Comparison of ENCODE assay signal across 19 cellular contexts in genomic region chr1:48019714-48020315, GRCh38. TPM values are rescaled to one million over a fixed set of nuclear protein-coding genes. Genes with fewer than 3 reads are reported as not detected.
DNase-seq lines count a peak whose midpoint lies in the region; ATAC-seq and TF ChIP-seq lines count a peak whose summit lies in the region.
"Had no signal": no experiment of that assay in that cellular context is flagged by ENCODE, and none has a peak within 500 bp of the region (broad histone marks: within the 10 kb centered on the region; RNA-seq: fewer than 3 reads in every experiment).

No MANE protein-coding gene starts in this region.

- no peak overlapping the region for H3K27ac Mint-ChIP-seq in effector memory CD8-positive, alpha-beta T cell
- H3K27ac Mint-ChIP-seq in CD14-positive monocyte: no peak overlapping the region
- H3K27ac Mint-ChIP-seq: activated CD4-positive, alpha-beta T cell treated with anti-CD3 and anti-CD28 coated beads, Interleukin-2, amount 10 ng/mL, durations not matched to agents 24 days and 14 days; activated T-cell treated with anti-CD3 and anti-CD28 coated beads, Interleukin-2, amount 50 U/mL, for 72 hours had no signal

- POLR2A ChIA-PET in HEK293T (lab: Yijun Ruan, JAX): no interaction called here

- DNase-seq in HEK293T (ENCODE audit: extremely low spot score): no peak
- peak; percentile 42 for DNase-seq in cerebellum (ENCODE audit: low spot score)
- peak; percentile 60 for DNase-seq in left cardiac atrium
- DNase-seq in posterior vena cava (ENCODE audit: low spot score): peak; percentile 90
- no peak for DNase-seq in glomerular visceral epithelial cell (ENCODE audit: extremely low spot score)
- no peak for DNase-seq in effector memory CD8-positive, alpha-beta T cell
- no peak for DNase-seq in DMS53 treated with DMSO at 0.1 percent for 48 hours (lab: John Stamatoyannopoulos, UW; ENCODE audit: unreplicated experiment)
- DNase-seq in CD14-positive monocyte (ENCODE audit: low spot score): no peak
- DNase-seq: activated CD4-positive, alpha-beta T cell treated with anti-CD3 and anti-CD28 coated beads, Interleukin-2, amount 10 ng/mL, durations not matched to agents 24 days and 14 days; activated T-cell treated with anti-CD3 and anti-CD28 coated beads, Interleukin-2, amount 50 U/mL, for 72 hours; DMS79; effector memory CD4-positive, alpha-beta T cell; hippocampal formation; midbrain; NCI-H1048; NCI-H345; stimulated activated CD4-positive, alpha-beta T cell treated with anti-CD3 and anti-CD28 coated beads, Interleukin-2, amount 100 ng/mL, for 24 hours; T-helper 2 cell had no signal

- no peaks in the 10 kb centered on the region for H3K36me3 Mint-ChIP-seq in effector memory CD8-positive, alpha-beta T cell (ENCODE audit: insufficient read depth)
- no peaks in the 10 kb centered on the region for H3K36me3 Mint-ChIP-seq in CD14-positive monocyte

- no peaks in the 10 kb centered on the region for H3K9me3 Mint-ChIP-seq in effector memory CD8-positive, alpha-beta T cell
- peaks cover 0 to 2% (median 0%) of the 10 kb centered on the region in 7 donors for H3K9me3 Mint-ChIP-seq in CD14-positive monocyte
- H3K9me3 Mint-ChIP-seq: activated CD4-positive, alpha-beta T cell treated with anti-CD3 and anti-CD28 coated beads, Interleukin-2, amount 10 ng/mL, durations not matched to agents 24 days and 14 days; activated T-cell treated with anti-CD3 and anti-CD28 coated beads, Interleukin-2, amount 50 U/mL, for 72 hours had no signal

- peaks cover 48 to 64% of the 10 kb centered on the region in 2 donors for H3K27me3 Mint-ChIP-seq in effector memory CD8-positive, alpha-beta T cell
- peaks cover 10 to 22% (median 12%) of the 10 kb centered on the region in 3 donors for H3K27me3 Mint-ChIP-seq in CD14-positive monocyte (ENCODE audit: low read depth in 3 of 3)

- no peak for TF ChIP-seq CTCF in CD14-positive monocyte (IDR thresholded peaks at IDR 0.05)

- H3K4me1 Mint-ChIP-seq in effector memory CD8-positive, alpha-beta T cell (ENCODE audit: low read depth in 2 of 2): no peaks in the 10 kb centered on the region
- no peaks in the 10 kb centered on the region for H3K4me1 Mint-ChIP-seq in CD14-positive monocyte
- H3K4me1 Mint-ChIP-seq: activated CD4-positive, alpha-beta T cell treated with anti-CD3 and anti-CD28 coated beads, Interleukin-2, amount 10 ng/mL, durations not matched to agents 24 days and 14 days had no signal

- ATAC-seq in left cardiac atrium: peak; percentile 91 to 94
- no peak for ATAC-seq in effector memory CD8-positive, alpha-beta T cell (replicated peaks)
- ATAC-seq: activated T-cell treated with anti-CD3 and anti-CD28 coated beads, Interleukin-2, amount 50 U/mL, for 72 hours; Panc1 had no signal

- no peak overlapping the region for H3K4me3 Mint-ChIP-seq in effector memory CD8-positive, alpha-beta T cell
- H3K4me3 Mint-ChIP-seq in CD14-positive monocyte: no peak overlapping the region
- H3K4me3 Mint-ChIP-seq: activated CD4-positive, alpha-beta T cell treated with anti-CD3 and anti-CD28 coated beads, Interleukin-2, amount 10 ng/mL, durations not matched to agents 24 days and 14 days; activated T-cell treated with anti-CD3 and anti-CD28 coated beads, Interleukin-2, amount 50 U/mL, for 72 hours had no signal

- CTCF ChIA-PET in HEK293T (lab: Yijun Ruan, JAX): interaction anchor here (0.9 kb wide), 1 partner anchor 276 kb away, joined by 3 read pairs; no protein-coding TSS in a partner anchor

- intact Hi-C loops in left cardiac atrium (cut with DNase I) (no loop called here), posterior vena cava (cut with DNase I) (no loop called here), CD14-positive monocyte (cut with micrococcal nuclease) (loop anchor here in 1 of 2 donors (10.0 kb wide), 1 partner anchor 205 kb away; the partner anchor contains the start of gene SLC5A9)

TF ChIP-seq in HEK293T, 16 proteins besides CTCF, POLR2A, EP300 and RAD21:
- TF ChIP-seq TARDBP (IDR thresholded peaks at IDR 0.05): no peak
- no peak for TF ChIP-seq FOXM1 (IDR thresholded peaks at IDR 0.05; ENCODE audit: borderline replicate concordance)
- TF ChIP-seq PKNOX1 (IDR thresholded peaks at IDR 0.05): 0 out of 2 replicates have a peak, but pooled peaks have one; percentile 13
- no peak for TF ChIP-seq BHLHE40 (IDR thresholded peaks at IDR 0.05; ENCODE audit: borderline replicate concordance)

RNA-seq across cellular contexts. Expression of gene TRABD2B, which starts 22.6 kb away (rescaled TPM):
- total RNA-seq in cerebellum (0.36 TPM), left cardiac atrium (1 to 10 TPM; 6.2 to 7.6 TPM), posterior vena cava (10 to 100 TPM; 10.5 to 16.4 TPM)
- polyA plus RNA-seq in CD14-positive monocyte: not detected
- total RNA-seq: activated CD4-positive, alpha-beta T cell treated with anti-CD3 and anti-CD28 coated beads, Interleukin-2, amount 10 ng/mL, durations not matched to agents 24 days and 14 days; activated T-cell treated with anti-CD3 and anti-CD28 coated beads, Interleukin-2, amount 50 U/mL, for 72 hours had no signal

Comparison
In these comparisons a context has a peak if more than half of its experiments do, and no peak if none do; other contexts are left out.
1. DNase-seq: peak in cerebellum (single experiment), left cardiac atrium (single experiment) and posterior vena cava (single experiment); none in HEK293T (single experiment), glomerular visceral epithelial cell (single experiment), effector memory CD8-positive, alpha-beta T cell (0 of 3), DMS53 treated with DMSO at 0.1 percent for 48 hours (single experiment) and CD14-positive monocyte (single experiment).